13 cellular contexts compared by ENCODE assay signal in genomic region chr6:13761361-13762036, GRCh38. TPM values are rescaled to one million over a fixed set of nuclear protein-coding genes. Genes with fewer than 3 reads are reported as not detected.
A peak's percentile ranks its signal among the peaks of the same experiment; 100 is the strongest.
DNase-seq lines count a peak whose midpoint lies in the region; ATAC-seq and TF ChIP-seq lines count a peak whose summit lies in the region.
"Had no signal": no experiment of that assay in that cellular context is flagged by ENCODE, and none has a peak within 500 bp of the region (broad histone marks: within the 10 kb centered on the region; RNA-seq: fewer than 3 reads in every experiment).

No MANE protein-coding gene starts in this region.

- H3K9me3 ChIP-seq in mammary epithelial cell (replicated peaks; ENCODE audit: insufficient read depth, low read length) (no peaks in the 10 kb centered on the region), mesenchymal stem cell (ENCODE audit: control insufficient read depth, low read length) (no peaks in the 10 kb centered on the region), uterus (no peaks in the 10 kb centered on the region)
- no peaks in the 10 kb centered on the region for H3K9me3 ChIP-seq in naive thymus-derived CD4-positive, alpha-beta T cell (ENCODE audit: control insufficient read depth in 2 of 3, low read length in 3 of 3)

- H3K36me3 Mint-ChIP-seq in activated naive CD4-positive, alpha-beta T cell treated with anti-CD3 and anti-CD28 coated beads for 36 hours (ENCODE audit: low read depth) = no peaks in the 10 kb centered on the region
- peaks cover 0 to 12% of the 10 kb centered on the region in 2 donors for H3K36me3 Mint-ChIP-seq in activated naive CD4-positive, alpha-beta T cell treated with anti-CD3 and anti-CD28 coated beads, Interleukin-2, amount 50 U/mL, for 72 hours
- peaks cover 0 to 7% (median 0%) of the 10 kb centered on the region in 5 donors for H3K36me3 Mint-ChIP-seq in naive thymus-derived CD4-positive, alpha-beta T cell

- H2BK5ac ChIP-seq in mesenchymal stem cell (ENCODE audit: low read depth, low read length, poor library complexity, severe bottlenecking) = no peak overlapping the region

- H2BK15ac ChIP-seq in mesenchymal stem cell (ENCODE audit: low read depth, poor library complexity, severe bottlenecking) = no peak overlapping the region

- H3K36me3 ChIP-seq in mammary epithelial cell (ENCODE audit: insufficient read depth, low read length) (no peaks in the 10 kb centered on the region), mesenchymal stem cell (ENCODE audit: control insufficient read depth in 1 of 2, insufficient read depth in 2 of 2, low read depth in 1 of 2, low read length in 2 of 2) (no peaks in the 10 kb centered on the region), uterus (no peaks in the 10 kb centered on the region)
- no peaks in the 10 kb centered on the region for H3K36me3 ChIP-seq in naive thymus-derived CD4-positive, alpha-beta T cell (ENCODE audit: control insufficient read depth in 2 of 3, insufficient read depth in 3 of 3, low read length in 3 of 3)

- no peak overlapping the region for H3K18ac ChIP-seq in mesenchymal stem cell (ENCODE audit: low read depth in 1 of 2, low read length in 2 of 2)

- dilution Hi-C loops in mammary epithelial cell (cut with HindIII; ENCODE audit: low sequenced_read_pairs) = loop anchor here (5.0 kb wide), 1 partner anchor 34 kb away; no protein-coding TSS in a partner anchor

- no peak for ATAC-seq in activated naive CD4-positive, alpha-beta T cell treated with anti-CD3 and anti-CD28 coated beads, Interleukin-2, amount 50 U/mL, for 72 hours
- no peak for ATAC-seq in naive thymus-derived CD4-positive, alpha-beta T cell

- no peaks in the 10 kb centered on the region for H3K79me1 ChIP-seq in mesenchymal stem cell (replicated peaks; ENCODE audit: low read length, poor library complexity, severe bottlenecking)

- H3K9me3 Mint-ChIP-seq in activated naive CD4-positive, alpha-beta T cell treated with anti-CD3 and anti-CD28 coated beads for 36 hours = peaks cover 4% of the 10 kb centered on the region
- peaks cover 0 to 5% of the 10 kb centered on the region in 2 donors for H3K9me3 Mint-ChIP-seq in activated naive CD4-positive, alpha-beta T cell treated with anti-CD3 and anti-CD28 coated beads, Interleukin-2, amount 50 U/mL, for 72 hours
- peaks cover 0 to 1% (median 0%) of the 10 kb centered on the region in 11 donors for H3K9me3 Mint-ChIP-seq in naive thymus-derived CD4-positive, alpha-beta T cell
- H3K9me3 Mint-ChIP-seq: nephron had no signal

- H3K4ac ChIP-seq in mesenchymal stem cell (ENCODE audit: low read depth in 1 of 2, low read length in 2 of 2) = no peak overlapping the region

- peak overlapping the region; percentile 56 for H2AFZ ChIP-seq in mammary epithelial cell (ENCODE audit: low read depth, low read length)
- H2AFZ ChIP-seq in mesenchymal stem cell (ENCODE audit: low read depth, low read length) = no peak overlapping the region

- WGBS in mammary epithelial cell (ENCODE audit: low coverage, missing lambda C conversion rate) = 33% methylated on average over 6 of the region's 6 CpGs
- 95% methylated on average over 5 of the region's 6 CpGs for WGBS in mesenchymal stem cell

- peaks cover 35% of the 10 kb centered on the region for H3K4me1 Mint-ChIP-seq in activated naive CD4-positive, alpha-beta T cell treated with anti-CD3 and anti-CD28 coated beads for 36 hours (ENCODE audit: low read depth)
- H3K4me1 Mint-ChIP-seq in naive thymus-derived CD4-positive, alpha-beta T cell = peaks cover 13 to 48% (median 28%) of the 10 kb centered on the region in 7 donors

- H3K4me3 ChIP-seq in mammary epithelial cell (replicated peaks in 1 of 3; ENCODE audit: insufficient read depth in 1 of 3, low read depth in 2 of 3, low read length in 3 of 3) (no peak overlapping the region), mesenchymal stem cell (ENCODE audit: insufficient read depth in 1 of 2, low read depth in 1 of 2, low read length in 2 of 2) (peak overlapping the region in 1 of 2 experiments; percentile 30), uterus (no peak overlapping the region)
- H3K4me3 ChIP-seq in naive thymus-derived CD4-positive, alpha-beta T cell (ENCODE audit: low read length) = no peak overlapping the region

- peaks cover 44% of the 10 kb centered on the region for H3K4me1 ChIP-seq in mammary epithelial cell (ENCODE audit: insufficient read depth, low read length)
- no peaks in the 10 kb centered on the region for H3K4me1 ChIP-seq in mesenchymal stem cell (ENCODE audit: control insufficient read depth, insufficient read depth, low read depth, low read length)
- H3K4me1 ChIP-seq in uterus = peaks cover 5 to 6% of the 10 kb centered on the region in 2 donors
- peaks cover 10 to 11% of the 10 kb centered on the region in 2 donors for H3K4me1 ChIP-seq in naive thymus-derived CD4-positive, alpha-beta T cell (ENCODE audit: control insufficient read depth in 2 of 2, insufficient read depth in 2 of 2, low read length in 2 of 2)

- H3K79me2 ChIP-seq in mammary epithelial cell (ENCODE audit: insufficient read depth, low read length) = no peaks in the 10 kb centered on the region

- no peak overlapping the region for H2BK12ac ChIP-seq in mesenchymal stem cell (ENCODE audit: low read length in 2 of 2)

- H3K23ac ChIP-seq in mesenchymal stem cell (ENCODE audit: low read length in 2 of 2) = no peak overlapping the region

- CTCF ChIA-PET in activated naive CD4-positive, alpha-beta T cell treated with anti-CD3 and anti-CD28 coated beads for 36 hours (lab: Charles Lee) = interaction anchor here (1.2 kb wide), 1 partner anchor 14 kb away, joined by 3 read pairs; no protein-coding TSS in a partner anchor
- CTCF ChIA-PET in mammary epithelial cell (lab: Charles Lee; ENCODE audit: low non-redundant PET) = no interaction called here
- CTCF ChIA-PET in naive thymus-derived CD4-positive, alpha-beta T cell (lab: Charles Lee) = interaction anchor here (1.4 kb wide), 1 partner anchor 186 kb away, joined by 5 read pairs; the partner anchor contains the start of gene SIRT5

- no peak overlapping the region for H4K8ac ChIP-seq in mesenchymal stem cell (ENCODE audit: low read length)

- H3K27ac Mint-ChIP-seq in activated naive CD4-positive, alpha-beta T cell treated with anti-CD3 and anti-CD28 coated beads for 36 hours = peak overlapping the region; percentile 23
- H3K27ac Mint-ChIP-seq in activated naive CD4-positive, alpha-beta T cell treated with anti-CD3 and anti-CD28 coated beads, Interleukin-2, amount 50 U/mL, for 72 hours = peak overlapping the region in 1 of 2 donors; percentile 25
- peak overlapping the region in 4 of 9 donors; percentile 3 to 76 (median 28) for H3K27ac Mint-ChIP-seq in naive thymus-derived CD4-positive, alpha-beta T cell
- H3K27ac Mint-ChIP-seq: B cell, nephron had no signal

- no peak overlapping the region for H3K4me3 Mint-ChIP-seq in activated naive CD4-positive, alpha-beta T cell treated with anti-CD3 and anti-CD28 coated beads for 36 hours
- H3K4me3 Mint-ChIP-seq in naive thymus-derived CD4-positive, alpha-beta T cell = peak overlapping the region in 3 of 10 donors; percentile 1 to 32 (median 5)
- H3K4me3 Mint-ChIP-seq: B cell, nephron had no signal

- no peak overlapping the region for H2AK5ac ChIP-seq in mesenchymal stem cell (ENCODE audit: low read length, severe bottlenecking)

- no peak for TF ChIP-seq CTCF in mammary epithelial cell (conservative IDR thresholded peaks at IDR 0.05 in 1 of 2, IDR thresholded peaks at IDR 0.05 in 1 of 2; ENCODE audit: extremely low read depth in 1 of 2, insufficient read depth in 1 of 2, low read depth in 1 of 2, low read length in 2 of 2)
- no peak for TF ChIP-seq CTCF in uterus (IDR thresholded peaks at IDR 0.05)

- peak overlapping the region; percentile 43 for H3K4me2 ChIP-seq in mammary epithelial cell (ENCODE audit: insufficient read depth, low read depth, low read length)
- H3K4me2 ChIP-seq in mesenchymal stem cell (ENCODE audit: low read length, poor library complexity, severe bottlenecking) = no peak overlapping the region

- H3K9ac ChIP-seq in mammary epithelial cell (ENCODE audit: insufficient read depth, low read length) = no peak overlapping the region
- peak overlapping the region; percentile 79 for H3K9ac ChIP-seq in mesenchymal stem cell (ENCODE audit: low read length)

- no peak for DNase-seq in activated naive CD4-positive, alpha-beta T cell treated with anti-CD3 and anti-CD28 coated beads for 36 hours
- DNase-seq in activated naive CD4-positive, alpha-beta T cell treated with anti-CD3 and anti-CD28 coated beads, Interleukin-2, amount 50 U/mL, for 72 hours (ENCODE audit: low spot score in 2 of 2) = no peak
- DNase-seq in mammary epithelial cell = peak; percentile 28
- DNase-seq in mesenchymal stem cell = no peak
- DNase-seq in uterus = no peak
- DNase-seq in stimulated activated CD4-positive, alpha-beta T cell treated with anti-CD3 and anti-CD28 coated beads, Interleukin-4, amount 100 ng/mL, for 24 hours = no peak
- DNase-seq in naive thymus-derived CD4-positive, alpha-beta T cell = no peak
- no peak for DNase-seq in activated CD4-positive, CD25-positive, alpha-beta regulatory T cell treated with anti-CD3 and anti-CD28 coated beads, Interleukin-2, amount 50 U/mL, for 72 hours
- DNase-seq: GF-D8, NCI-H1105 treated with DMSO at 0.1 percent for 48 hours, NCI-H82 had no signal

- no peak overlapping the region for H3K14ac ChIP-seq in mesenchymal stem cell (ENCODE audit: low read length in 2 of 2)

- BruUV-seq in mammary epithelial cell (replicated peaks; lab: Mats Ljungman, UMichigan) = no TSS peak

- no peak overlapping the region for H2BK120ac ChIP-seq in mesenchymal stem cell (ENCODE audit: low read depth, low read length)

- peak overlapping the region; percentile 71 for H3K27ac ChIP-seq in mammary epithelial cell (ENCODE audit: insufficient read depth, low read depth, low read length)
- no peak overlapping the region for H3K27ac ChIP-seq in mesenchymal stem cell (ENCODE audit: low read length, poor library complexity, severe bottlenecking)
- H3K27ac ChIP-seq in uterus = peak overlapping the region; percentile 38 to 43
- no peak overlapping the region for H3K27ac ChIP-seq in naive thymus-derived CD4-positive, alpha-beta T cell (ENCODE audit: low read depth, low read length)

- TF ChIP-seq POLR2A in uterus (IDR thresholded peaks at IDR 0.05) = no peak

- intact Hi-C loops in activated naive CD4-positive, alpha-beta T cell treated with anti-CD3 and anti-CD28 coated beads for 36 hours (cut with micrococcal nuclease) = loop anchor here (1.0 to 2.0 kb wide), 6 partner anchors 14 to 405 kb away; partner anchors contain the start of genes MCUR1 and NOL7
- intact Hi-C loops in mammary epithelial cell (cut with micrococcal nuclease) (loop anchor here (1.0 kb wide), 1 partner anchor 49 kb away; no protein-coding TSS in a partner anchor), uterus (cut with DNase I; ENCODE audit: low total_unique reads) (loop anchor here (10.0 kb wide), 2 partner anchors 47 to 147 kb away; partner anchors contain the start of genes NOL7 and RANBP9)
- intact Hi-C loops in naive thymus-derived CD4-positive, alpha-beta T cell (cut with micrococcal nuclease) = loop anchor here in 1 of 2 donors (1.0 to 2.0 kb wide), 2 partner anchors 33 to 49 kb away; no protein-coding TSS in a partner anchor

- H3K27me3 ChIP-seq in mammary epithelial cell (ENCODE audit: insufficient read depth, low read length) = no peaks in the 10 kb centered on the region
- H3K27me3 ChIP-seq in mesenchymal stem cell (ENCODE audit: control insufficient read depth in 1 of 2, insufficient read depth in 1 of 2, low read length in 2 of 2) = no peaks in the 10 kb centered on the region
- no peaks in the 10 kb centered on the region for H3K27me3 ChIP-seq in uterus
- H3K27me3 ChIP-seq in naive thymus-derived CD4-positive, alpha-beta T cell (ENCODE audit: control insufficient read depth in 2 of 2, insufficient read depth in 2 of 2, low read length in 2 of 2) = no peaks in the 10 kb centered on the region

- H3K27me3 Mint-ChIP-seq in activated naive CD4-positive, alpha-beta T cell treated with anti-CD3 and anti-CD28 coated beads for 36 hours (ENCODE audit: low read depth) = no peaks in the 10 kb centered on the region
- H3K27me3 Mint-ChIP-seq in naive thymus-derived CD4-positive, alpha-beta T cell = peaks cover 0 to 6% (median 0%) of the 10 kb centered on the region in 5 donors

- H4K20me1 ChIP-seq in mammary epithelial cell (ENCODE audit: insufficient read depth, low read length) = no peaks in the 10 kb centered on the region

- H4K91ac ChIP-seq in mesenchymal stem cell (ENCODE audit: low read length) = no peak overlapping the region

- POLR2A ChIA-PET in naive thymus-derived CD4-positive, alpha-beta T cell (lab: Charles Lee) = interaction anchor here (1.3 kb wide), 1 partner anchor 146 kb away, joined by 3 read pairs; the partner anchor contains the start of gene NOL7

- in situ Hi-C loops in mammary epithelial cell (cut with MboI; ENCODE audit: low sequenced_read_pairs in 2 of 2) = no loop called here

RNA-seq across cellular contexts. Expression of gene RANBP9, which starts 49.9 kb away (rescaled TPM):
- total RNA-seq in activated naive CD4-positive, alpha-beta T cell treated with anti-CD3 and anti-CD28 coated beads for 36 hours = 10 to 100 TPM; 61.2 to 62.9 TPM
- 10 to 100 TPM; 52.9 to 75.5 TPM for total RNA-seq in activated naive CD4-positive, alpha-beta T cell treated with anti-CD3 and anti-CD28 coated beads, Interleukin-2, amount 50 U/mL, for 72 hours
- total RNA-seq in mammary epithelial cell = 10 to 100 TPM; 26.7 to 44.4 TPM
- 22.9 TPM for polyA plus RNA-seq in mammary epithelial cell
- 29.4 TPM for polyA minus RNA-seq in mammary epithelial cell
- polyA plus RNA-seq in mesenchymal stem cell (2013, experiment 1 of 2) = 26.2 TPM
- 27.2 TPM for polyA plus RNA-seq in mesenchymal stem cell (2013, experiment 2 of 2)
- 10 to 100 TPM; 22.6 to 49.0 (median 40.9) TPM for total RNA-seq in uterus
- 10 to 100 TPM; 45.4 to 56.9 (median 49.2) TPM for total RNA-seq in naive thymus-derived CD4-positive, alpha-beta T cell
- 1 to 10 TPM; 2.7 to 3.5 TPM for polyA plus RNA-seq in naive thymus-derived CD4-positive, alpha-beta T cell

RNA-seq across cellular contexts. Expression of gene MCUR1, which starts 52.9 kb away (rescaled TPM):
- 10 to 100 TPM; 27.1 to 28.3 TPM for total RNA-seq in activated naive CD4-positive, alpha-beta T cell treated with anti-CD3 and anti-CD28 coated beads for 36 hours
- total RNA-seq in activated naive CD4-positive, alpha-beta T cell treated with anti-CD3 and anti-CD28 coated beads, Interleukin-2, amount 50 U/mL, for 72 hours = 10 to 100 TPM; 27.4 to 33.0 TPM
- 10 to 100 TPM; 12.0 to 28.0 TPM for total RNA-seq in mammary epithelial cell
- polyA plus RNA-seq in mammary epithelial cell = 10.7 TPM
- polyA minus RNA-seq in mammary epithelial cell = 8.8 TPM
- polyA plus RNA-seq in mesenchymal stem cell (2013, experiment 1 of 2) = 12.2 TPM
- polyA plus RNA-seq in mesenchymal stem cell (2013, experiment 2 of 2) = 12.3 TPM
- total RNA-seq in uterus = 10 to 100 TPM in 3 of 4 donors, 1 to 10 TPM in 1; 9.4 to 16.5 (median 13.3) TPM
- 10 to 100 TPM in 3 of 5 experiments, 1 to 10 TPM in 2; 5.7 to 20.6 (median 10.0) TPM for total RNA-seq in naive thymus-derived CD4-positive, alpha-beta T cell
- 1 to 10 TPM; 4.1 to 7.4 TPM for polyA plus RNA-seq in naive thymus-derived CD4-positive, alpha-beta T cell

Comparison
In these comparisons a context has a peak if more than half of its experiments do, and no peak if none do; other contexts are left out.
1. H3K27ac ChIP-seq: peak in mammary epithelial cell (single experiment) and uterus (2 of 2); none in mesenchymal stem cell (single experiment) and naive thymus-derived CD4-positive, alpha-beta T cell (single experiment).